Comparison of ENCODE assay signal across 8 cellular contexts in the genomic region with DNA sequence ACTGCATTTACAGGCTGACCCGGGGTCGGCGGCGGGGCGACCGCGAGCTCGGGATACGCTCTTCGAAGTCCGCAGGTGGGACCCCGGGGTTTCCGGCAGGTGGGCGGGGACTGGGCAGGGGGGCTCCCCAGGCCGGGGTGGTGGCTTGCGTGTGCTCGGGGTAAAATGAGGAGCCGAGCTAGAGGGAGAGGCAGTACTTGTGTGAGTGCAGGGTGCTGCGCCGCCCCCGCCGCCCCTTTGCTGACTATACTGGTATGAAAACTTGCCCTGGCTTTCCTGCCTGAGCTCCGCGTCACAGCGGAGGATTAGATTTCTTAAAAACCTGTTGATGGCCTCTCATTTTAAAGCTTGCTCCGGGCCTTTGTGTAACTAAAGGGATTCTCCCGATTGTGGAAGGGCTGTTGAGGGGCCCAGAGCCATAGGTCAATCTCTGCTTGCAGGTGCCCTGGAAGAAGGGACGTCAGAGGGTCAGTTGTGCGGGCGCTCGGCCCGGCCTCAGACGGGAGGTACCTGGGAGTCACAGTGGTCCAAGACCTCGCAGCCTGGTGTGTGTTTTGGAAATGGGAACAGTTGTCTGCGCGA. TPM values are rescaled to one million over a fixed set of nuclear protein-coding genes. Genes with fewer than 3 reads are reported as not detected.
A peak's percentile ranks its signal among the peaks of the same experiment; 100 is the strongest.
DNase-seq lines count a peak whose midpoint lies in the region; ATAC-seq, FAIRE-seq and TF ChIP-seq lines count a peak whose summit lies in the region.

No MANE protein-coding gene starts in this region.

- peak overlapping the region; percentile 81 for H3K27ac Mint-ChIP-seq in central memory CD8-positive, alpha-beta T cell (ENCODE audit: low read depth)

- peaks cover 0 to 4% of the 10 kb centered on the region in 2 donors for H3K4me1 ChIP-seq in kidney (ENCODE audit: control insufficient read depth in 1 of 2, insufficient read depth in 1 of 2, low read depth in 1 of 2, low read length in 2 of 2)

- peak overlapping the region; percentile 89 for H3K4me3 Mint-ChIP-seq in central memory CD8-positive, alpha-beta T cell

- H3K9ac ChIP-seq in kidney (ENCODE audit: low read length in 2 of 2), result peak overlapping the region; percentile 4 to 97

- no peaks in the 10 kb centered on the region for H3K9me3 Mint-ChIP-seq in central memory CD8-positive, alpha-beta T cell

- in situ Hi-C loops in GM13977 (cut with MboI; ENCODE audit: low pct_unique_long_range_greater_than_20kb, low sequenced_read_pairs, unreplicated experiment), result no loop called here

- DNase-seq in GM13977 (ENCODE audit: low spot score) (peak; percentile 86), NCI-H1105 treated with DMSO at 0.1 percent for 48 hours (lab: John Stamatoyannopoulos, UW) (peak; percentile 65), kidney (peak; percentile 91), inferior parietal cortex (ENCODE audit: extremely low spot score) (no peak)
- DNase-seq in activated CD4-positive, CD25-positive, alpha-beta regulatory T cell treated with anti-CD3 and anti-CD28 coated beads, Interleukin-2, amount 50 U/mL, for 16 hours (ENCODE audit: low read depth, low spot score), result peak; percentile 44
- peak in 1 of 2 donors; percentile 51 for DNase-seq in central memory CD8-positive, alpha-beta T cell (ENCODE audit: low spot score in 2 of 2)
- peak; percentile 26 to 75 for DNase-seq in stimulated activated CD4-positive, alpha-beta T cell treated with anti-CD3 and anti-CD28 coated beads, Interleukin-15, amount 100 ng/mL, for 1 hour (ENCODE audit: low read depth in 1 of 2, low spot score in 1 of 2)

- H3K27ac ChIP-seq in kidney (ENCODE audit: low read depth in 2 of 2, low read length in 2 of 2), result peak overlapping the region; percentile 78 to 90

- intact Hi-C loops in kidney (cut with DNase I), result no loop called here

- H3K36me3 ChIP-seq in kidney (ENCODE audit: control insufficient read depth in 1 of 2, insufficient read depth in 2 of 2, low read length in 2 of 2), result no peaks in the 10 kb centered on the region

- peaks cover 22% of the 10 kb centered on the region for H3K4me1 Mint-ChIP-seq in central memory CD8-positive, alpha-beta T cell

- peak overlapping the region; percentile 67 to 89 for H3K4me3 ChIP-seq in kidney (ENCODE audit: low read length in 2 of 2)

- no peak for TF ChIP-seq CTCF in GM13977 (IDR thresholded peaks at IDR 0.05; ENCODE audit: extremely low read depth, insufficient read depth, missing control alignments)
- TF ChIP-seq CTCF in kidney (IDR thresholded peaks at IDR 0.05; ENCODE audit: borderline replicate concordance, extremely low read depth, insufficient read depth), result no peak

- H3K27me3 Mint-ChIP-seq in central memory CD8-positive, alpha-beta T cell, result no peaks in the 10 kb centered on the region

- H3K36me3 Mint-ChIP-seq in central memory CD8-positive, alpha-beta T cell (ENCODE audit: insufficient read depth), result peaks cover 6% of the 10 kb centered on the region

- no peak for FAIRE-seq in kidney (lab: Jason Lieb, UNC)

- ATAC-seq in HG02623 (IDR thresholded peaks at IDR 0.05; ENCODE audit: unreplicated experiment), result peak; percentile 39
- ATAC-seq in central memory CD8-positive, alpha-beta T cell (replicated peaks; ENCODE audit: extremely low read depth, poor library complexity, severe bottlenecking), result peak; percentile 74

- H3K9me3 ChIP-seq in kidney (ENCODE audit: control insufficient read depth in 1 of 2, low read length in 2 of 2), result no peaks in the 10 kb centered on the region

RNA-seq across cellular contexts. Expression of gene ARMC10, which starts 0.5 kb away (rescaled TPM):
- 40.7 TPM for total RNA-seq in kidney
- 31.5 TPM for polyA plus RNA-seq in kidney (ENCODE audit: insufficient read depth, low read depth, low replicate concordance)

RNA-seq across cellular contexts. Expression of gene FBXL13, which starts 0.8 kb away (rescaled TPM):
- 4.8 TPM for total RNA-seq in kidney
- 1.5 TPM for polyA plus RNA-seq in kidney (ENCODE audit: insufficient read depth, low read depth, low replicate concordance)
